21 cellular contexts compared by ENCODE assay signal in the genomic region with DNA sequence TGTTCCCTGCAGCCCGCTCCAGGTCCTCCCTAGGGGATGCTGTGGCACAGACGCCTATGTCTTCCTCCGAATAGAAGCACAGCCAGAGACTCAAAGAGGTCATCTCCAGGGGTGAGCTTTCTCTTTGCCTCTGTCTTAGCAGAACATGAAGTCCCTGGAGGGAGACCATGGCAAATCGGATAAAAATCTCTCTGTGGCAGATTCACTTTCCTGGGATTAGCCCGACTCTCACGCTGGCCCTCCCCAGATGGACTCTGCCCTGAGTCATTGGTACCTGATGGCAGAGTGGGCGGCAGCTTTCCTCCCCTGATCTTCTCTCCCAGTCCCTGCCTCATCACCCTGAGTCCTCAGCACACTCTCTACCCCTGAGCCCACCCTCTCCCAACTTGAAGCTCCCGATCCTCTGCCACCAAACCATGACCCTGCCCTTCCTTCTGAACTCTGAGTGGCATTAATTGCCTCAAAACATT. TPM values are rescaled to one million over a fixed set of nuclear protein-coding genes. Genes with fewer than 3 reads are reported as not detected.
A peak's percentile ranks its signal among the peaks of the same experiment; 100 is the strongest.
DNase-seq lines count a peak whose midpoint lies in the region; ATAC-seq, FAIRE-seq and TF ChIP-seq lines count a peak whose summit lies in the region.
"Had no signal": no experiment of that assay in that cellular context is flagged by ENCODE, and none has a peak within 500 bp of the region (broad histone marks: within the 10 kb centered on the region; RNA-seq: fewer than 3 reads in every experiment).

No MANE protein-coding gene starts in this region.

- CTCF ChIA-PET in IMR-90 (lab: Yijun Ruan, JAX), result no interaction called here

- no peak for TF ChIP-seq CTCF in D721Med (IDR thresholded peaks at IDR 0.05; ENCODE audit: insufficient read depth, missing control alignments)
- no peak for TF ChIP-seq CTCF in IMR-90 (conservative IDR thresholded peaks at IDR 0.05; ENCODE audit: low read depth, low read length)
- no peak for TF ChIP-seq CTCF in osteoblast (IDR thresholded peaks at IDR 0.05; ENCODE audit: extremely low read depth, low read depth, low read length)

- H3K56ac ChIP-seq in IMR-90 (ENCODE audit: extremely low read depth, insufficient read depth, low read length), result no peak overlapping the region

- H3K9me3 ChIP-seq in IMR-90 (ENCODE audit: control insufficient read depth, insufficient read depth, low read length) (peaks cover 3% of the 10 kb centered on the region), osteoblast (ENCODE audit: low read depth, low read length) (no peaks in the 10 kb centered on the region)
- H3K9me3 ChIP-seq: esophagus squamous epithelium, thyroid gland had no signal

- no peaks in the 10 kb centered on the region for H3K27me3 Mint-ChIP-seq in activated T-helper 17 cell treated with anti-CD3 and anti-CD28 coated beads, Interleukin-2, amount 50 U/mL, for 72 hours

- H2BK5ac ChIP-seq in IMR-90 (ENCODE audit: low read depth, low read length, poor library complexity, severe bottlenecking), result no peak overlapping the region

- H3K4me3 ChIP-seq in IMR-90 (ENCODE audit: insufficient read depth, low read depth, low read length) (no peak overlapping the region), osteoblast (ENCODE audit: insufficient read depth, low read length) (no peak overlapping the region)
- H3K4me3 ChIP-seq: esophagus squamous epithelium, thyroid gland had no signal

- intact Hi-C loops in IMR-90 (cut with micrococcal nuclease), result no loop called here

- H3K9ac ChIP-seq in IMR-90 (ENCODE audit: low read depth, low read length), result no peak overlapping the region

- no peaks in the 10 kb centered on the region; the same call in 1 of the 2 replicates for H4K20me1 ChIP-seq in IMR-90 (ENCODE audit: insufficient read depth, low read length)
- H4K20me1 ChIP-seq in osteoblast (ENCODE audit: insufficient read depth, low read length), result no peaks in the 10 kb centered on the region

- H3K36me3 ChIP-seq in IMR-90 (ENCODE audit: control insufficient read depth, insufficient read depth, low read length), result no peaks in the 10 kb centered on the region
- H3K36me3 ChIP-seq in osteoblast (ENCODE audit: insufficient read depth, low read length), result no peaks in the 10 kb centered on the region
- H3K36me3 ChIP-seq: esophagus squamous epithelium, thyroid gland had no signal

- no peak overlapping the region for H4K8ac ChIP-seq in IMR-90 (ENCODE audit: low read depth in 2 of 2, low read length in 2 of 2)

- no peak overlapping the region for H2BK120ac ChIP-seq in IMR-90 (ENCODE audit: low read depth, low read length)

- POLR2A ChIA-PET in IMR-90 (lab: Charles Lee; ENCODE audit: unreplicated experiment), result no interaction called here

- no peak for ATAC-seq in IMR-90 (ENCODE audit: low read depth)
- no peak for ATAC-seq in activated T-helper 17 cell treated with anti-CD3 and anti-CD28 coated beads, Interleukin-2, amount 50 U/mL, for 72 hours (replicated peaks)
- no peak for ATAC-seq in GM21786 (IDR thresholded peaks at IDR 0.05; ENCODE audit: unreplicated experiment)
- ATAC-seq: activated CD4-positive, alpha-beta T cell treated with anti-CD3 and anti-CD28 coated beads for 36 hours; activated CD8-positive, alpha-beta memory T cell treated with anti-CD3 and anti-CD28 coated beads, Interleukin-2, amount 10 ng/mL, durations not matched to agents 7 days and 5 days had no signal

- dilution Hi-C loops in IMR-90 (cut with HindIII; ENCODE audit: low sequenced_read_pairs, unreplicated experiment), result no loop called here

- no peak overlapping the region for H2BK20ac ChIP-seq in IMR-90 (ENCODE audit: low read depth, low read length)

- H3K79me1 ChIP-seq in IMR-90 (ENCODE audit: low read depth in 1 of 2, low read length in 2 of 2), result no peaks in the 10 kb centered on the region

- peak overlapping the region; percentile 23; the same call in 1 of the 2 replicates for H2AK5ac ChIP-seq in IMR-90 (ENCODE audit: low read depth, low read length)

- no peaks in the 10 kb centered on the region for H3K9me3 Mint-ChIP-seq in activated T-helper 17 cell treated with anti-CD3 and anti-CD28 coated beads, Interleukin-2, amount 50 U/mL, for 72 hours
- H3K9me3 Mint-ChIP-seq: mesothelial cell of epicardium had no signal

- peaks cover 26% of the 10 kb centered on the region for H3K4me1 Mint-ChIP-seq in activated T-helper 17 cell treated with anti-CD3 and anti-CD28 coated beads, Interleukin-2, amount 50 U/mL, for 72 hours

- H3K79me2 ChIP-seq in osteoblast (ENCODE audit: insufficient read depth, low read length), result no peaks in the 10 kb centered on the region

- H3K14ac ChIP-seq in IMR-90 (replicated peaks; ENCODE audit: low read depth, low read length), result no peak overlapping the region

- H2AFZ ChIP-seq in IMR-90 (replicated peaks; ENCODE audit: low read length, poor library complexity), result no peak overlapping the region
- no peak overlapping the region for H2AFZ ChIP-seq in osteoblast (ENCODE audit: low read length)

- H2AK9ac ChIP-seq in IMR-90 (replicated peaks; ENCODE audit: low read depth, low read length, poor library complexity), result no peak overlapping the region

- H4K91ac ChIP-seq in IMR-90 (ENCODE audit: insufficient read depth, low read depth, low read length), result no peak overlapping the region

- no peak for TF ChIP-seq POLR2A in IMR-90 (IDR thresholded peaks at IDR 0.05; ENCODE audit: low read depth, low read length)

- H4K5ac ChIP-seq in IMR-90 (ENCODE audit: low read depth, low read length), result no peak overlapping the region

- no peak overlapping the region for H3K23ac ChIP-seq in IMR-90 (ENCODE audit: low read depth, low read length)

- DNase-seq in D721Med (ENCODE audit: insufficient read length, low spot score), result peak; percentile 76
- no peak for DNase-seq in IMR-90
- peak; percentile 79 for DNase-seq in osteoblast (ENCODE audit: insufficient read length, low spot score, missing footprints)
- no peak for DNase-seq in activated T-cell treated with anti-CD3 and anti-CD28 coated beads, Interleukin-2, amount 50 U/mL, for 1 hour
- DNase-seq in NCI-H1105 treated with DMSO at 0.1 percent for 48 hours (lab: John Stamatoyannopoulos, UW), result no peak
- DNase-seq: activated CD4-positive, alpha-beta T cell treated with anti-CD3 and anti-CD28 coated beads for 36 hours; activated CD8-positive, alpha-beta memory T cell treated with anti-CD3 and anti-CD28 coated beads, Interleukin-2, amount 10 ng/mL, durations not matched to agents 7 days and 5 days; AML-193; aorta; cerebellar nuclear complex; effector CD8-positive, alpha-beta T cell; esophagus squamous epithelium; NCI-H187 treated with DMSO at 0.1 percent for 48 hours; NCI-H226; NK-92 treated with Interleukin-12 subunit alpha and Interleukin-12 subunit beta, amount 100 ng/mL, for 24 hours; thyroid gland had no signal

- H3K4me1 ChIP-seq in IMR-90 (ENCODE audit: control insufficient read depth, insufficient read depth, low read length), result peaks cover 13% of the 10 kb centered on the region
- peaks cover 22% of the 10 kb centered on the region for H3K4me1 ChIP-seq in osteoblast (ENCODE audit: insufficient read depth, low read length)
- H3K4me1 ChIP-seq: thyroid gland had no signal

- TF ChIP-seq RAD21 in IMR-90 (IDR thresholded peaks at IDR 0.05; ENCODE audit: low read length), result no peak

- H3K4ac ChIP-seq in IMR-90 (ENCODE audit: low read depth, low read length), result no peak overlapping the region

- no peaks in the 10 kb centered on the region for H3K36me3 Mint-ChIP-seq in activated T-helper 17 cell treated with anti-CD3 and anti-CD28 coated beads, Interleukin-2, amount 50 U/mL, for 72 hours (ENCODE audit: low read depth)
- H3K36me3 Mint-ChIP-seq: activated CD8-positive, alpha-beta memory T cell treated with anti-CD3 and anti-CD28 coated beads, Interleukin-2, amount 10 ng/mL, durations not matched to agents 7 days and 5 days; mesothelial cell of epicardium had no signal

- H3K9me1 ChIP-seq in IMR-90 (ENCODE audit: insufficient read depth, low read length), result peaks cover 7% of the 10 kb centered on the region; the same call in 1 of the 2 replicates

- H2BK15ac ChIP-seq in IMR-90 (ENCODE audit: low read depth, low read length), result no peak overlapping the region

- peak overlapping the region; percentile 39 for H3K27ac Mint-ChIP-seq in activated T-helper 17 cell treated with anti-CD3 and anti-CD28 coated beads, Interleukin-2, amount 50 U/mL, for 72 hours
- H3K27ac Mint-ChIP-seq: activated CD4-positive, alpha-beta T cell treated with anti-CD3 and anti-CD28 coated beads for 36 hours; activated CD8-positive, alpha-beta memory T cell treated with anti-CD3 and anti-CD28 coated beads, Interleukin-2, amount 10 ng/mL, durations not matched to agents 7 days and 5 days; mesothelial cell of epicardium had no signal

- H3K4me2 ChIP-seq in IMR-90 (ENCODE audit: low read depth, low read length) (no peak overlapping the region), osteoblast (ENCODE audit: insufficient read depth, low read length) (no peak overlapping the region)

- H3K4me3 Mint-ChIP-seq in activated T-helper 17 cell treated with anti-CD3 and anti-CD28 coated beads, Interleukin-2, amount 50 U/mL, for 72 hours, result no peak overlapping the region
- H3K4me3 Mint-ChIP-seq: activated CD4-positive, alpha-beta T cell treated with anti-CD3 and anti-CD28 coated beads for 36 hours; activated CD8-positive, alpha-beta memory T cell treated with anti-CD3 and anti-CD28 coated beads, Interleukin-2, amount 10 ng/mL, durations not matched to agents 7 days and 5 days; mesothelial cell of epicardium had no signal

- FAIRE-seq in D721Med (lab: Jason Lieb, UNC), result peak; percentile 6
- FAIRE-seq: G401.6 had no signal

- H3K27me3 ChIP-seq in IMR-90 (ENCODE audit: control insufficient read depth, insufficient read depth, low read length) (peaks cover 15% of the 10 kb centered on the region), osteoblast (ENCODE audit: insufficient read depth, low read length) (peaks cover 25% of the 10 kb centered on the region)
- H3K27me3 ChIP-seq: thyroid gland had no signal

- no TSS peak for BruUV-seq in IMR-90 (replicated peaks; lab: Mats Ljungman, UMichigan)

- in situ Hi-C loops in IMR-90 (cut with MboI; ENCODE audit: low sequenced_read_pairs), result no loop called here

- H3K18ac ChIP-seq in IMR-90 (ENCODE audit: low read depth, low read length), result no peak overlapping the region

- H3K27ac ChIP-seq in IMR-90 (ENCODE audit: insufficient read depth, low read length) (no peak overlapping the region), osteoblast (ENCODE audit: low read depth, low read length) (no peak overlapping the region)
- H3K27ac ChIP-seq: esophagus squamous epithelium, HL-60, thyroid gland had no signal

- 86% methylated on average over 6 of the region's 8 CpGs; no CpG with 5 or more reads in 1 of the 2 experiments for WGBS in IMR-90 (ENCODE audit: extremely low coverage in 2 of 2, insufficient read length in 1 of 2), 2 experiments

RNA-seq across cellular contexts. Expression of a gene that starts 58.0 kb away (rescaled TPM):
- total RNA-seq in IMR-90 (2012; rRNA removed) (35.8 and 59.4 TPM in 2 replicates), osteoblast (8.8 and 14.8 TPM in 2 replicates)
- polyA plus RNA-seq in IMR-90 (2012; rRNA removed), result 78.2 and 96.8 TPM in 2 replicates
- 69.5 and 225 TPM in 2 replicates for polyA plus RNA-seq in IMR-90 (2012; cell fraction: cytosol; rRNA removed)
- polyA plus RNA-seq in IMR-90 (2012; cell fraction: nucleus; rRNA removed; ENCODE audit: low replicate concordance), result 17.6 and 35.1 TPM in 2 replicates
- 10 to 100 TPM; 39.2 to 78.5 TPM for total RNA-seq in activated T-helper 17 cell treated with anti-CD3 and anti-CD28 coated beads, Interleukin-2, amount 50 U/mL, for 72 hours

Comparison
In these comparisons a context has a peak if more than half of its experiments do, and no peak if none do; other contexts are left out.
1. DNase-seq: peak in D721Med (single experiment) and osteoblast (single experiment); none in IMR-90 (single experiment), activated T-cell treated with anti-CD3 and anti-CD28 coated beads, Interleukin-2, amount 50 U/mL, for 1 hour (single experiment) and NCI-H1105 treated with DMSO at 0.1 percent for 48 hours (single experiment).